Comparison of ENCODE assay signal across 1 cellular context in genomic region chr19:44738603-44739585, GRCh38.
TF ChIP-seq lines count a peak whose summit lies in the region.

No MANE protein-coding gene starts in this region.

TF ChIP-seq in HepG2, 621 proteins besides CTCF, POLR2A, EP300 and RAD21 (continued from another document and continues in another):
- TF ChIP-seq, protein P1, sequence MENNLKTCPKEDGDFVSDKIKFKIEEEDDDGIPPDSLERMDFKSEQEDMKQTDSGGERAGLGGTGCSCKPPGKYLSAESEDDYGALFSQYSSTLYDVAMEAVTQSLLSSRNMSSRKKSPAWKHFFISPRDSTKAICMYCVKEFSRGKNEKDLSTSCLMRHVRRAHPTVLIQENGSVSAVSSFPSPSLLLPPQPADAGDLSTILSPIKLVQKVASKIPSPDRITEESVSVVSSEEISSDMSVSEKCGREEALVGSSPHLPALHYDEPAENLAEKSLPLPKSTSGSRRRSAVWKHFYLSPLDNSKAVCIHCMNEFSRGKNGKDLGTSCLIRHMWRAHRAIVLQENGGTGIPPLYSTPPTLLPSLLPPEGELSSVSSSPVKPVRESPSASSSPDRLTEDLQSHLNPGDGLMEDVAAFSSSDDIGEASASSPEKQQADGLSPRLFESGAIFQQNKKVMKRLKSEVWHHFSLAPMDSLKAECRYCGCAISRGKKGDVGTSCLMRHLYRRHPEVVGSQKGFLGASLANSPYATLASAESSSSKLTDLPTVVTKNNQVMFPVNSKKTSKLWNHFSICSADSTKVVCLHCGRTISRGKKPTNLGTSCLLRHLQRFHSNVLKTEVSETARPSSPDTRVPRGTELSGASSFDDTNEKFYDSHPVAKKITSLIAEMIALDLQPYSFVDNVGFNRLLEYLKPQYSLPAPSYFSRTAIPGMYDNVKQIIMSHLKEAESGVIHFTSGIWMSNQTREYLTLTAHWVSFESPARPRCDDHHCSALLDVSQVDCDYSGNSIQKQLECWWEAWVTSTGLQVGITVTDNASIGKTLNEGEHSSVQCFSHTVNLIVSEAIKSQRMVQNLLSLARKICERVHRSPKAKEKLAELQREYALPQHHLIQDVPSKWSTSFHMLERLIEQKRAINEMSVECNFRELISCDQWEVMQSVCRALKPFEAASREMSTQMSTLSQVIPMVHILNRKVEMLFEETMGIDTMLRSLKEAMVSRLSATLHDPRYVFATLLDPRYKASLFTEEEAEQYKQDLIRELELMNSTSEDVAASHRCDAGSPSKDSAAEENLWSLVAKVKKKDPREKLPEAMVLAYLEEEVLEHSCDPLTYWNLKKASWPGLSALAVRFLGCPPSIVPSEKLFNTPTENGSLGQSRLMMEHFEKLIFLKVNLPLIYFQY (CRISPR knock-in tag; IDR thresholded peaks at IDR 0.05; ENCODE audit: borderline replicate concordance): no peak
- TF ChIP-seq HHEX (CRISPR knock-in tag; IDR thresholded peaks at IDR 0.05): no peak
- no peak for TF ChIP-seq ZNF143 (CRISPR knock-in tag; IDR thresholded peaks at IDR 0.05)
- 0 out of 2 replicates have a peak, but pooled peaks have one; percentile 11 for TF ChIP-seq ZMYM4 (CRISPR knock-in tag; IDR thresholded peaks at IDR 0.05)
- TF ChIP-seq KDM5A (IDR thresholded peaks at IDR 0.05; ENCODE audit: borderline replicate concordance, low read length): no peak
- TF ChIP-seq ELF4 (CRISPR knock-in tag; IDR thresholded peaks at IDR 0.05; ENCODE audit: borderline replicate concordance): no peak
- TF ChIP-seq SATB2 (CRISPR knock-in tag; IDR thresholded peaks at IDR 0.05): no peak
- TF ChIP-seq PBX2 (CRISPR knock-in tag; IDR thresholded peaks at IDR 0.05): no peak
- TF ChIP-seq IKZF1 (IDR thresholded peaks at IDR 0.05): no peak
- no peak for TF ChIP-seq ZNF451 (CRISPR knock-in tag; IDR thresholded peaks at IDR 0.05)
- no peak for TF ChIP-seq NPAS2 (CRISPR knock-in tag; IDR thresholded peaks at IDR 0.05; ENCODE audit: borderline replicate concordance)
- TF ChIP-seq, protein P2, sequence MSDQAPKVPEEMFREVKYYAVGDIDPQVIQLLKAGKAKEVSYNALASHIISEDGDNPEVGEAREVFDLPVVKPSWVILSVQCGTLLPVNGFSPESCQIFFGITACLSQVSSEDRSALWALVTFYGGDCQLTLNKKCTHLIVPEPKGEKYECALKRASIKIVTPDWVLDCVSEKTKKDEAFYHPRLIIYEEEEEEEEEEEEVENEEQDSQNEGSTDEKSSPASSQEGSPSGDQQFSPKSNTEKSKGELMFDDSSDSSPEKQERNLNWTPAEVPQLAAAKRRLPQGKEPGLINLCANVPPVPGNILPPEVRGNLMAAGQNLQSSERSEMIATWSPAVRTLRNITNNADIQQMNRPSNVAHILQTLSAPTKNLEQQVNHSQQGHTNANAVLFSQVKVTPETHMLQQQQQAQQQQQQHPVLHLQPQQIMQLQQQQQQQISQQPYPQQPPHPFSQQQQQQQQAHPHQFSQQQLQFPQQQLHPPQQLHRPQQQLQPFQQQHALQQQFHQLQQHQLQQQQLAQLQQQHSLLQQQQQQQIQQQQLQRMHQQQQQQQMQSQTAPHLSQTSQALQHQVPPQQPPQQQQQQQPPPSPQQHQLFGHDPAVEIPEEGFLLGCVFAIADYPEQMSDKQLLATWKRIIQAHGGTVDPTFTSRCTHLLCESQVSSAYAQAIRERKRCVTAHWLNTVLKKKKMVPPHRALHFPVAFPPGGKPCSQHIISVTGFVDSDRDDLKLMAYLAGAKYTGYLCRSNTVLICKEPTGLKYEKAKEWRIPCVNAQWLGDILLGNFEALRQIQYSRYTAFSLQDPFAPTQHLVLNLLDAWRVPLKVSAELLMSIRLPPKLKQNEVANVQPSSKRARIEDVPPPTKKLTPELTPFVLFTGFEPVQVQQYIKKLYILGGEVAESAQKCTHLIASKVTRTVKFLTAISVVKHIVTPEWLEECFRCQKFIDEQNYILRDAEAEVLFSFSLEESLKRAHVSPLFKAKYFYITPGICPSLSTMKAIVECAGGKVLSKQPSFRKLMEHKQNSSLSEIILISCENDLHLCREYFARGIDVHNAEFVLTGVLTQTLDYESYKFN (CRISPR knock-in tag; conservative IDR thresholded peaks at IDR 0.05): peak; percentile 60
- no peak for TF ChIP-seq ZNF562 (CRISPR knock-in tag; IDR thresholded peaks at IDR 0.05; ENCODE audit: borderline replicate concordance)
- no peak for TF ChIP-seq ZMYM3 (CRISPR knock-in tag; IDR thresholded peaks at IDR 0.05)
- TF ChIP-seq FOXM1 (CRISPR knock-in tag; IDR thresholded peaks at IDR 0.05): no peak
- TF ChIP-seq ZFP36L1 (CRISPR knock-in tag; IDR thresholded peaks at IDR 0.05): no peak
- TF ChIP-seq TBX3 (IDR thresholded peaks at IDR 0.05; ENCODE audit: borderline replicate concordance): no peak
- TF ChIP-seq RFX3 (CRISPR knock-in tag; IDR thresholded peaks at IDR 0.05): no peak
- peak; percentile 34; the same call in 1 of the 2 replicates for TF ChIP-seq ATF3 (CRISPR knock-in tag; IDR thresholded peaks at IDR 0.05)
- TF ChIP-seq ZNF274 (CRISPR knock-in tag; IDR thresholded peaks at IDR 0.05): no peak
- no peak for TF ChIP-seq KDM4B (CRISPR knock-in tag; IDR thresholded peaks at IDR 0.05)
- no peak for TF ChIP-seq HOXD1 (CRISPR knock-in tag; IDR thresholded peaks at IDR 0.05)
- no peak for TF ChIP-seq ZNF646 (CRISPR knock-in tag; IDR thresholded peaks at IDR 0.05)
- TF ChIP-seq NR2C2 (CRISPR knock-in tag; IDR thresholded peaks at IDR 0.05; ENCODE audit: borderline replicate concordance): peak; percentile 30; the same call in 1 of the 2 replicates
- TF ChIP-seq ZMYM2 (CRISPR knock-in tag; IDR thresholded peaks at IDR 0.05): no peak
- TF ChIP-seq PAX8 (CRISPR knock-in tag; IDR thresholded peaks at IDR 0.05; ENCODE audit: borderline replicate concordance): no peak
- TF ChIP-seq SP140L (CRISPR knock-in tag; IDR thresholded peaks at IDR 0.05; ENCODE audit: borderline replicate concordance): no peak
- no peak for TF ChIP-seq ELF3 (CRISPR knock-in tag; IDR thresholded peaks at IDR 0.05)
- TF ChIP-seq RELA (CRISPR knock-in tag; IDR thresholded peaks at IDR 0.05): peak; percentile 82; the same call in 1 of the 2 replicates
- TF ChIP-seq RXRB (CRISPR knock-in tag; IDR thresholded peaks at IDR 0.05; ENCODE audit: borderline replicate concordance): peak; percentile 37; the same call in 1 of the 2 replicates
- 0 out of 2 replicates have a peak, but pooled peaks have one; percentile 49 for TF ChIP-seq SALL1 (CRISPR knock-in tag; IDR thresholded peaks at IDR 0.05)
- TF ChIP-seq ZNF776 (CRISPR knock-in tag; IDR thresholded peaks at IDR 0.05): no peak
- peak; percentile 43 for TF ChIP-seq ZSCAN22 (CRISPR knock-in tag; IDR thresholded peaks at IDR 0.05)
- TF ChIP-seq, protein P3, sequence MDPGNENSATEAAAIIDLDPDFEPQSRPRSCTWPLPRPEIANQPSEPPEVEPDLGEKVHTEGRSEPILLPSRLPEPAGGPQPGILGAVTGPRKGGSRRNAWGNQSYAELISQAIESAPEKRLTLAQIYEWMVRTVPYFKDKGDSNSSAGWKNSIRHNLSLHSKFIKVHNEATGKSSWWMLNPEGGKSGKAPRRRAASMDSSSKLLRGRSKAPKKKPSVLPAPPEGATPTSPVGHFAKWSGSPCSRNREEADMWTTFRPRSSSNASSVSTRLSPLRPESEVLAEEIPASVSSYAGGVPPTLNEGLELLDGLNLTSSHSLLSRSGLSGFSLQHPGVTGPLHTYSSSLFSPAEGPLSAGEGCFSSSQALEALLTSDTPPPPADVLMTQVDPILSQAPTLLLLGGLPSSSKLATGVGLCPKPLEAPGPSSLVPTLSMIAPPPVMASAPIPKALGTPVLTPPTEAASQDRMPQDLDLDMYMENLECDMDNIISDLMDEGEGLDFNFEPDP (CRISPR knock-in tag; conservative IDR thresholded peaks at IDR 0.05): no peak
- TF ChIP-seq ZSCAN21 (CRISPR knock-in tag; IDR thresholded peaks at IDR 0.05; ENCODE audit: borderline replicate concordance): no peak
- TF ChIP-seq ZNF589 (CRISPR knock-in tag; conservative IDR thresholded peaks at IDR 0.05): no peak
- TF ChIP-seq ZNF337 (CRISPR knock-in tag; IDR thresholded peaks at IDR 0.05; ENCODE audit: borderline replicate concordance, low read depth): no peak
- TF ChIP-seq TP53 (CRISPR knock-in tag; conservative IDR thresholded peaks at IDR 0.05): no peak
- no peak for TF ChIP-seq SUZ12 (IDR thresholded peaks at IDR 0.05; ENCODE audit: low read depth, low read length)
- TF ChIP-seq NR2F6 (IDR thresholded peaks at IDR 0.05): peak; percentile 68; the same call in 1 of the 2 replicates
- TF ChIP-seq NR2F6 (CRISPR knock-in tag; IDR thresholded peaks at IDR 0.05): peak; percentile 77
- no peak for TF ChIP-seq MLXIP (CRISPR knock-in tag; IDR thresholded peaks at IDR 0.05; ENCODE audit: borderline replicate concordance)
- TF ChIP-seq SOX5 (CRISPR knock-in tag; IDR thresholded peaks at IDR 0.05; ENCODE audit: borderline replicate concordance): 0 out of 2 replicates have a peak, but pooled peaks have one; percentile 16
- TF ChIP-seq RARA (CRISPR knock-in tag; IDR thresholded peaks at IDR 0.05): peak; percentile 85
- TF ChIP-seq NRL (CRISPR knock-in tag; IDR thresholded peaks at IDR 0.05; ENCODE audit: borderline replicate concordance): no peak
- no peak for TF ChIP-seq HDAC2 (CRISPR knock-in tag; IDR thresholded peaks at IDR 0.05)
- no peak for TF ChIP-seq ZNF703 (CRISPR knock-in tag; IDR thresholded peaks at IDR 0.05; ENCODE audit: borderline replicate concordance)
- no peak for TF ChIP-seq JUND (CRISPR knock-in tag; IDR thresholded peaks at IDR 0.05)
- TF ChIP-seq CHD4 (IDR thresholded peaks at IDR 0.05; ENCODE audit: borderline replicate concordance, low read length): no peak
- peak; percentile 58 to 79; a peak in 3 of 4 replicates for TF ChIP-seq NR2F1 (CRISPR knock-in tag; IDR thresholded peaks at IDR 0.05)
- TF ChIP-seq ZBTB7B (CRISPR knock-in tag; IDR thresholded peaks at IDR 0.05): 0 out of 2 replicates have a peak, but pooled peaks have one; percentile 41
